ENCODE assay signal across 9 cellular contexts in the genomic region with DNA sequence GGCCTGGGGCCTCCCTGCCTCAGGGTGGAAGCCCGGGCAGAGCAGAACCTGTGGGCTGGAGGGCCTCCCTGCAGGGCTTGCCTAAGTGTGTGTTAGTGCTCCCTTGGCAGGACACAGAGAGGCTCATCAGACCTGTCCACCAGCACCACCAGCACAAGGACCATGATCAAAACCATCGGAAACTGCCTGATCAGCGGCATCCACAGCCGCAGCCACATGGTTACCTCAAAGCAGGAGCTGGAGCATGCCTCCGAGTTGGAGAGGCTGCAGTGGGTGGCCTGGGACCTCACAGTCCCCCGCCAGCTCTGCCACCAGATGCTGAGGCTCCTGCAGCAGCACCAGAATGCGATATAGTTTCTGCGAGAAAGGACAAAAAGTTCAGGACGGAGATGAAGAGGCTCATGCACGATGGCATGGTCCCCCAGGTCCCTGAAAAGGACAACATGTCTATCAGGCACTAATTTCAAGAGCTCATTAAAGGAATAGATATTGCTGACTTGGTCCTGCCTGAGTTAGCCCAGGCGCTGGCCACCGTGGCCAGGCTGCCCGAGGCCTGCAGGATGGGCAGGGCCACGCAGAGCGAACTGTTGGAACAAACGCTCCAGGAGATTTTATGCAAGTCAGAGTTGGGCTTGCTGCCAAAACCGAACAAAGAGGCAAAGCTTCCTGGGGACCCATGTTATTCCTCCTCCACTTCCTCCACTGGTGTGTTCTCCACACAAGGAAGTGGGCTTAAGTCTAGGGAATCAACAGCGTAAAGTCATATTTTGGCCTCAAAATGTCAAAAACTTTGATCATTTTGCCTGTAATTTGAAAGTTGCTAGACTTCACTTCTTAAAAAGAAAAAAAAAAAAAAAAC.
DNase-seq lines count a peak whose midpoint lies in the region; ATAC-seq and TF ChIP-seq lines count a peak whose summit lies in the region.
"Had no signal": no experiment of that assay in that cellular context is flagged by ENCODE, and none has a peak within 500 bp of the region (broad histone marks: within the 10 kb centered on the region; RNA-seq: fewer than 3 reads in every experiment).

No MANE protein-coding gene starts in this region.

- no peak overlapping the region for H3K27ac Mint-ChIP-seq in glutamatergic neuron (ENCODE audit: unreplicated experiment)
- H3K27ac Mint-ChIP-seq in activated CD4-positive, alpha-beta memory T cell treated with anti-CD3 and anti-CD28 coated beads for 36 hours = no peak overlapping the region
- H3K27ac Mint-ChIP-seq: activated naive CD8-positive, alpha-beta T cell treated with anti-CD3 and anti-CD28 coated beads, Interleukin-2, amount 10 ng/mL, durations not matched to agents 7 days and 5 days had no signal

- H3K27ac ChIP-seq in prostate gland = no peak overlapping the region

- H3K4me3 ChIP-seq in fibroblast of pulmonary artery (replicated peaks; ENCODE audit: low read depth, low read length) (no peak overlapping the region), prostate gland (no peak overlapping the region)

- TF ChIP-seq POLR2A in prostate gland (IDR thresholded peaks at IDR 0.05) = no peak

- H3K36me3 Mint-ChIP-seq in glutamatergic neuron (ENCODE audit: unreplicated experiment) = no peaks in the 10 kb centered on the region
- peaks cover 3% of the 10 kb centered on the region for H3K36me3 Mint-ChIP-seq in activated CD4-positive, alpha-beta memory T cell treated with anti-CD3 and anti-CD28 coated beads for 36 hours

- POLR2A ChIA-PET in activated CD4-positive, alpha-beta memory T cell treated with anti-CD3 and anti-CD28 coated beads for 36 hours (lab: Charles Lee) = no interaction called here

- H3K9me3 ChIP-seq in prostate gland = no peaks in the 10 kb centered on the region

- DNase-seq in DMS53 treated with DMSO at 0.1 percent for 48 hours (lab: John Stamatoyannopoulos, UW; ENCODE audit: unreplicated experiment) = peak; percentile 8
- peak; percentile 87 for DNase-seq in OCI-M1 (lab: John Stamatoyannopoulos, UW)
- peak; percentile 95 for DNase-seq in fibroblast of pulmonary artery (ENCODE audit: low read depth)
- peak; percentile 52 for DNase-seq in prostate gland (ENCODE audit: low spot score)
- DNase-seq in glutamatergic neuron = no peak
- DNase-seq in activated CD4-positive, alpha-beta memory T cell treated with anti-CD3 and anti-CD28 coated beads for 36 hours = no peak
- no peak for DNase-seq in cortex of kidney (lab: John Stamatoyannopoulos, UW)
- DNase-seq: activated naive CD8-positive, alpha-beta T cell treated with anti-CD3 and anti-CD28 coated beads, Interleukin-2, amount 10 ng/mL, durations not matched to agents 7 days and 5 days had no signal

- TF ChIP-seq CTCF in fibroblast of pulmonary artery (IDR thresholded peaks at IDR 0.05; ENCODE audit: low read length, missing control alignments) (no peak), prostate gland (IDR thresholded peaks at IDR 0.05) (no peak), glutamatergic neuron (IDR thresholded peaks at IDR 0.05; ENCODE audit: partially characterized antibody, unreplicated experiment) (no peak)

- H3K4me3 Mint-ChIP-seq in glutamatergic neuron (ENCODE audit: unreplicated experiment) = no peak overlapping the region
- H3K4me3 Mint-ChIP-seq in activated CD4-positive, alpha-beta memory T cell treated with anti-CD3 and anti-CD28 coated beads for 36 hours = no peak overlapping the region
- H3K4me3 Mint-ChIP-seq: activated naive CD8-positive, alpha-beta T cell treated with anti-CD3 and anti-CD28 coated beads, Interleukin-2, amount 10 ng/mL, durations not matched to agents 7 days and 5 days had no signal

- H3K27me3 Mint-ChIP-seq in glutamatergic neuron (ENCODE audit: unreplicated experiment) = no peaks in the 10 kb centered on the region
- H3K27me3 Mint-ChIP-seq in activated CD4-positive, alpha-beta memory T cell treated with anti-CD3 and anti-CD28 coated beads for 36 hours = no peaks in the 10 kb centered on the region
- H3K27me3 Mint-ChIP-seq: activated naive CD8-positive, alpha-beta T cell treated with anti-CD3 and anti-CD28 coated beads, Interleukin-2, amount 10 ng/mL, durations not matched to agents 7 days and 5 days had no signal

- H3K4me1 ChIP-seq in prostate gland (replicated peaks) = no peaks in the 10 kb centered on the region

- no peaks in the 10 kb centered on the region for H3K36me3 ChIP-seq in prostate gland

- CTCF ChIA-PET in activated CD4-positive, alpha-beta memory T cell treated with anti-CD3 and anti-CD28 coated beads for 36 hours (lab: Charles Lee) = interaction anchor here (1.2 to 2.3 kb wide), 2 partner anchors 57 to 143 kb away, joined by 3 to 5 read pairs; no protein-coding TSS in a partner anchor

- H3K9me3 Mint-ChIP-seq in glutamatergic neuron (ENCODE audit: unreplicated experiment) = no peaks in the 10 kb centered on the region
- H3K9me3 Mint-ChIP-seq in activated CD4-positive, alpha-beta memory T cell treated with anti-CD3 and anti-CD28 coated beads for 36 hours = peaks cover 7% of the 10 kb centered on the region

- 53% methylated on average over 18 of the region's 18 CpGs for WGBS in prostate gland

- ATAC-seq in GM21526 (IDR thresholded peaks at IDR 0.05; ENCODE audit: low FRiP score, unreplicated experiment) = no peak

- no peaks in the 10 kb centered on the region for H3K4me1 Mint-ChIP-seq in glutamatergic neuron (ENCODE audit: low read depth, unreplicated experiment)
- peaks cover 10% of the 10 kb centered on the region for H3K4me1 Mint-ChIP-seq in activated CD4-positive, alpha-beta memory T cell treated with anti-CD3 and anti-CD28 coated beads for 36 hours (ENCODE audit: low read depth)

- intact Hi-C loops in prostate gland (cut with DNase I) = no loop called here
- intact Hi-C loops in activated CD4-positive, alpha-beta memory T cell treated with anti-CD3 and anti-CD28 coated beads for 36 hours (cut with micrococcal nuclease) = no loop called here

- no peaks in the 10 kb centered on the region for H3K27me3 ChIP-seq in prostate gland (replicated peaks; ENCODE audit: insufficient read depth)

Comparison
In these comparisons a context has a peak if more than half of its experiments do, and no peak if none do; other contexts are left out.
1. DNase-seq: peak in DMS53 treated with DMSO at 0.1 percent for 48 hours (single experiment), OCI-M1 (single experiment), fibroblast of pulmonary artery (single experiment) and prostate gland (single experiment); none in glutamatergic neuron (single experiment), activated CD4-positive, alpha-beta memory T cell treated with anti-CD3 and anti-CD28 coated beads for 36 hours (single experiment) and cortex of kidney (single experiment).